28 cellular contexts compared by ENCODE assay signal in genomic region chr11:130693543-130693942, GRCh38.
"Had no signal": no experiment of that assay in that cellular context is flagged by ENCODE, and none has a peak within 500 bp of the region (broad histone marks: within the 10 kb centered on the region; RNA-seq: fewer than 3 reads in every experiment).

No MANE protein-coding gene starts in this region.

- H3K36me3 Mint-ChIP-seq: naive thymus-derived CD8-positive, alpha-beta T cell; natural killer cell treated with Interleukin-12 subunit alpha and Interleukin-12 subunit beta and Interleukin-15 and Interleukin-18, amount 100 ng/mL, for 72 hours; stimulated activated effector memory CD8-positive, alpha-beta T cell treated with anti-CD3 and anti-CD28 coated beads, Interleukin-12 subunit alpha, Interleukin-12 subunit beta, amount 100 ng/mL, for 72 hours; stimulated activated naive B cell treated with anti-CD40 and anti-IgM and Interleukin-4, amounts not matched to agents 10 μg/mL and 1 μg/mL and 100 μg/mL, for 72 hours had no signal

- H3K27me3 Mint-ChIP-seq: stimulated activated naive B cell treated with anti-CD40 and anti-IgM and Interleukin-4, amounts not matched to agents 10 μg/mL and 1 μg/mL and 100 μg/mL, for 72 hours had no signal

- DNase-seq: naive thymus-derived CD8-positive, alpha-beta T cell; nucleus accumbens; ovary; posterior cingulate gyrus; psoas muscle; right cardiac atrium; right lobe of liver; sigmoid colon; small intestine; stimulated activated CD4-positive, alpha-beta T cell treated with anti-CD3 and anti-CD28 coated beads, Interleukin-15, amount 100 ng/mL, for 24 hours; stimulated activated CD4-positive, alpha-beta T cell treated with anti-CD3 and anti-CD28 coated beads, Interleukin-2, amount 100 ng/mL, for 24 hours; stimulated activated CD4-positive, alpha-beta T cell treated with anti-CD3 and anti-CD28 coated beads, Interleukin-2, amount 100 ng/mL, for 48 hours; stimulated activated CD4-positive, alpha-beta T cell treated with anti-CD3 and anti-CD28 coated beads, Interleukin-4, amount 100 ng/mL, for 24 hours; stimulated activated naive B cell treated with anti-CD40 and anti-IgM and Interleukin-4, amounts not matched to agents 10 μg/mL and 1 μg/mL and 100 μg/mL, for 72 hours; stimulated activated naive CD4-positive, alpha-beta T cell treated with Interleukin-2 at 50 U/mL for 16 hours; stomach; thyroid gland; trophoblast cell; upper lobe of left lung had no signal

- H3K27ac Mint-ChIP-seq: naive thymus-derived CD8-positive, alpha-beta T cell; natural killer cell treated with Interleukin-12 subunit alpha and Interleukin-12 subunit beta and Interleukin-15 and Interleukin-18, amount 100 ng/mL, for 72 hours; progenitor cell of endocrine pancreas; stimulated activated effector memory CD8-positive, alpha-beta T cell treated with anti-CD3 and anti-CD28 coated beads, Interleukin-12 subunit alpha, Interleukin-12 subunit beta, amount 100 ng/mL, for 72 hours; stimulated activated naive B cell treated with anti-CD40 and anti-IgM and Interleukin-4, amounts not matched to agents 10 μg/mL and 1 μg/mL and 100 μg/mL, for 72 hours; stimulated activated naive CD8-positive, alpha-beta T cell treated with anti-CD3 and anti-CD28 coated beads, Interleukin-15, Interleukin-2, amounts not matched to agents 100 ng/mL and 50 ng/mL, for 24 hours had no signal

- H3K4me3 Mint-ChIP-seq: naive thymus-derived CD8-positive, alpha-beta T cell; natural killer cell treated with Interleukin-12 subunit alpha and Interleukin-12 subunit beta and Interleukin-15 and Interleukin-18, amount 100 ng/mL, for 72 hours; stimulated activated effector memory CD8-positive, alpha-beta T cell treated with anti-CD3 and anti-CD28 coated beads, Interleukin-12 subunit alpha, Interleukin-12 subunit beta, amount 100 ng/mL, for 72 hours; stimulated activated naive B cell treated with anti-CD40 and anti-IgM and Interleukin-4, amounts not matched to agents 10 μg/mL and 1 μg/mL and 100 μg/mL, for 72 hours; stimulated activated naive CD8-positive, alpha-beta T cell treated with anti-CD3 and anti-CD28 coated beads, Interleukin-15, Interleukin-2, amounts not matched to agents 100 ng/mL and 50 ng/mL, for 24 hours had no signal

- H3K9me3 ChIP-seq: neutrophil, ovary, psoas muscle, right lobe of liver, sigmoid colon, stomach, thoracic aorta, thyroid gland, tibial nerve, upper lobe of left lung, vagina had no signal

- H2AFZ ChIP-seq: parathyroid adenoma had no signal

- H3K9ac ChIP-seq: parathyroid adenoma had no signal

- H3K4me1 Mint-ChIP-seq: naive thymus-derived CD8-positive, alpha-beta T cell; stimulated activated effector memory CD8-positive, alpha-beta T cell treated with anti-CD3 and anti-CD28 coated beads, Interleukin-12 subunit alpha, Interleukin-12 subunit beta, amount 100 ng/mL, for 72 hours; stimulated activated naive B cell treated with anti-CD40 and anti-IgM and Interleukin-4, amounts not matched to agents 10 μg/mL and 1 μg/mL and 100 μg/mL, for 72 hours had no signal

- ATAC-seq: naive thymus-derived CD8-positive, alpha-beta T cell; natural killer cell treated with Interleukin-12 subunit alpha and Interleukin-12 subunit beta and Interleukin-15 and Interleukin-18, amount 100 ng/mL, for 72 hours; psoas muscle; right cardiac atrium; right lobe of liver; stimulated activated effector memory CD8-positive, alpha-beta T cell treated with anti-CD3 and anti-CD28 coated beads, Interleukin-12 subunit alpha, Interleukin-12 subunit beta, amount 100 ng/mL, for 72 hours; stimulated activated naive B cell treated with anti-CD40 and anti-IgM and Interleukin-4, amounts not matched to agents 10 μg/mL and 1 μg/mL and 100 μg/mL, for 72 hours had no signal

- H3K27me3 ChIP-seq: neutrophil, ovary, right lobe of liver, sigmoid colon, stomach, thyroid gland, tibial nerve, upper lobe of left lung, vagina had no signal

- H3K4me1 ChIP-seq: parathyroid adenoma, psoas muscle, right lobe of liver, sigmoid colon, stomach, upper lobe of left lung, vagina had no signal

- H3K27ac ChIP-seq: neutrophil, ovary, parathyroid adenoma, psoas muscle, right lobe of liver, sigmoid colon, stomach, thoracic aorta, thyroid gland, tibial nerve, upper lobe of left lung, vagina had no signal

- H3K79me2 ChIP-seq: parathyroid adenoma had no signal

- H3K4me3 ChIP-seq: ovary, psoas muscle, right lobe of liver, sigmoid colon, stomach, thoracic aorta, thyroid gland, tibial nerve, upper lobe of left lung, vagina had no signal

- H3K9me3 Mint-ChIP-seq: naive thymus-derived CD8-positive, alpha-beta T cell; natural killer cell treated with Interleukin-12 subunit alpha and Interleukin-12 subunit beta and Interleukin-15 and Interleukin-18, amount 100 ng/mL, for 72 hours; stimulated activated effector memory CD8-positive, alpha-beta T cell treated with anti-CD3 and anti-CD28 coated beads, Interleukin-12 subunit alpha, Interleukin-12 subunit beta, amount 100 ng/mL, for 72 hours; stimulated activated naive CD8-positive, alpha-beta T cell treated with anti-CD3 and anti-CD28 coated beads, Interleukin-15, Interleukin-2, amounts not matched to agents 100 ng/mL and 50 ng/mL, for 24 hours had no signal

- H3K36me3 ChIP-seq: neutrophil, ovary, right lobe of liver, sigmoid colon, stomach, thoracic aorta, thyroid gland, tibial nerve, upper lobe of left lung, vagina had no signal
